In genomic region chr14:34081576-34082136, GRCh38 we compare ENCODE assay signal across 14 cellular contexts.
A peak's percentile ranks its signal among the peaks of the same experiment; 100 is the strongest.
DNase-seq lines count a peak whose midpoint lies in the region; ATAC-seq and TF ChIP-seq lines count a peak whose summit lies in the region.
"Had no signal": no experiment of that assay in that cellular context is flagged by ENCODE, and none has a peak within 500 bp of the region (broad histone marks: within the 10 kb centered on the region; RNA-seq: fewer than 3 reads in every experiment).

No MANE protein-coding gene starts in this region.

- peaks cover 0 to 5% of the 10 kb centered on the region in 2 donors for H3K27me3 Mint-ChIP-seq in T-cell

- no peak overlapping the region for H3K4me3 ChIP-seq in adipocyte (ENCODE audit: low read length)
- H3K4me3 ChIP-seq: dorsolateral prefrontal cortex had no signal

- POLR2A ChIA-PET in T-cell (lab: Charles Lee): no interaction called here

- H3K4me1 Mint-ChIP-seq in T-cell: no peaks in the 10 kb centered on the region

- no peak overlapping the region for H3K9ac ChIP-seq in adipocyte (ENCODE audit: low read length)

- H3K9me3 ChIP-seq in adipocyte (ENCODE audit: control insufficient read depth, low read length): no peaks in the 10 kb centered on the region

- H3K4me3 Mint-ChIP-seq in T-cell: no peak overlapping the region
- H3K4me3 Mint-ChIP-seq: neural crest cell; stimulated activated naive B cell treated with anti-CD40 and anti-IgM and Interleukin-4, amounts not matched to agents 10 μg/mL and 1 μg/mL and 100 μg/mL, for 72 hours had no signal

- H3K27me3 ChIP-seq in adipocyte (replicated peaks; ENCODE audit: control insufficient read depth, insufficient read depth, low read length): peaks cover 6% of the 10 kb centered on the region
- H3K27me3 ChIP-seq: dorsolateral prefrontal cortex had no signal

- DNase-seq in Ammon's horn (ENCODE audit: low spot score) (peak; percentile 7), adipocyte (ENCODE audit: low read depth) (peak; percentile 39), kidney glomerular epithelial cell (lab: John Stamatoyannopoulos, UW) (peak; percentile 56), GM10266 (ENCODE audit: extremely low spot score) (no peak), T-cell (no peak)
- DNase-seq: dorsolateral prefrontal cortex; GDM1; Kasumi-1; stimulated activated naive B cell treated with anti-CD40 and anti-IgM and Interleukin-4, amounts not matched to agents 10 μg/mL and 1 μg/mL and 100 μg/mL, for 72 hours had no signal

- no peaks in the 10 kb centered on the region for H3K36me3 Mint-ChIP-seq in T-cell
- H3K36me3 Mint-ChIP-seq: stimulated activated naive B cell treated with anti-CD40 and anti-IgM and Interleukin-4, amounts not matched to agents 10 μg/mL and 1 μg/mL and 100 μg/mL, for 72 hours had no signal

- CTCF ChIA-PET in T-cell (lab: Charles Lee): no interaction called here

- H3K4me1 ChIP-seq in adipocyte (ENCODE audit: control insufficient read depth, insufficient read depth, low read length): peaks cover 8% of the 10 kb centered on the region

- no peak for TF ChIP-seq RAD21 in Ishikawa (IDR thresholded peaks at IDR 0.05; ENCODE audit: low read depth)

- no peaks in the 10 kb centered on the region for H3K9me3 Mint-ChIP-seq in T-cell
- H3K9me3 Mint-ChIP-seq: stimulated activated naive B cell treated with anti-CD40 and anti-IgM and Interleukin-4, amounts not matched to agents 10 μg/mL and 1 μg/mL and 100 μg/mL, for 72 hours had no signal

- no peak for TF ChIP-seq CTCF in GM10266 (IDR thresholded peaks at IDR 0.05; ENCODE audit: control insufficient read depth, insufficient read depth, low read depth, missing control alignments)

- no peaks in the 10 kb centered on the region for H3K36me3 ChIP-seq in adipocyte (ENCODE audit: control insufficient read depth, insufficient read depth, low read length, severe bottlenecking)

- TF ChIP-seq EP300 in Ishikawa (IDR thresholded peaks at IDR 0.05; ENCODE audit: borderline replicate concordance): no peak

- H3K27ac Mint-ChIP-seq in T-cell: no peak overlapping the region
- H3K27ac Mint-ChIP-seq: stimulated activated naive B cell treated with anti-CD40 and anti-IgM and Interleukin-4, amounts not matched to agents 10 μg/mL and 1 μg/mL and 100 μg/mL, for 72 hours had no signal

- ATAC-seq in T-cell (replicated peaks in 1 of 4): no peak
- ATAC-seq in HG03520 (IDR thresholded peaks at IDR 0.05; ENCODE audit: unreplicated experiment): no peak
- ATAC-seq in GM19351 (IDR thresholded peaks at IDR 0.05; ENCODE audit: unreplicated experiment): no peak
- ATAC-seq: activated CD4-positive, CD25-positive, alpha-beta regulatory T cell treated with anti-CD3 and anti-CD28 coated beads, Interleukin-2, amount 50 U/mL, for 24 hours; stimulated activated naive B cell treated with anti-CD40 and anti-IgM and Interleukin-4, amounts not matched to agents 10 μg/mL and 1 μg/mL and 100 μg/mL, for 72 hours had no signal

TF ChIP-seq in Ishikawa, 13 proteins besides CTCF, POLR2A, EP300 and RAD21:
- TF ChIP-seq TEAD4 (IDR thresholded peaks at IDR 0.05): peak; percentile 31; the same call in 1 of the 2 replicates
- no peak for TF ChIP-seq TAF1 (IDR thresholded peaks at IDR 0.05; ENCODE audit: low read depth)

Comparison
In these comparisons a context has a peak if more than half of its experiments do, and no peak if none do; other contexts are left out.
1. DNase-seq: peak in Ammon's horn (single experiment), adipocyte (single experiment) and kidney glomerular epithelial cell (single experiment); none in GM10266 (single experiment) and T-cell (0 of 34).